In genomic region chr10:62772186-62772950, GRCh38 we compare ENCODE assay signal across 25 cellular contexts. TPM values are rescaled to one million over a fixed set of nuclear protein-coding genes. Genes with fewer than 3 reads are reported as not detected.
DNase-seq lines count a peak whose midpoint lies in the region; ATAC-seq and TF ChIP-seq lines count a peak whose summit lies in the region.
"Had no signal": no experiment of that assay in that cellular context is flagged by ENCODE, and none has a peak within 500 bp of the region (broad histone marks: within the 10 kb centered on the region; RNA-seq: fewer than 3 reads in every experiment).

No MANE protein-coding gene starts in this region.

- H3K56ac ChIP-seq in IMR-90 (ENCODE audit: extremely low read depth, insufficient read depth, low read length) = no peak overlapping the region

- H3K18ac ChIP-seq in IMR-90 (ENCODE audit: low read depth, low read length) = no peak overlapping the region
- no peak overlapping the region for H3K18ac ChIP-seq in neuronal stem cell (ENCODE audit: low read length)

- no peak overlapping the region for H4K5ac ChIP-seq in IMR-90 (ENCODE audit: low read depth, low read length)

- no peak overlapping the region for H2AK5ac ChIP-seq in IMR-90 (ENCODE audit: low read depth, low read length)
- no peak overlapping the region for H2AK5ac ChIP-seq in neuronal stem cell (ENCODE audit: low read depth, low read length)

- H3K36me3 ChIP-seq in IMR-90 (ENCODE audit: control insufficient read depth, insufficient read depth, low read length) (no peaks in the 10 kb centered on the region), neuronal stem cell (replicated peaks in 1 of 2; ENCODE audit: control insufficient read depth in 2 of 2, insufficient read depth in 2 of 2, low read length in 2 of 2) (no peaks in the 10 kb centered on the region)
- H3K36me3 ChIP-seq: brain microvascular endothelial cell, esophagus muscularis mucosa, neural progenitor cell, Peyer's patch, right lobe of liver had no signal

- peak overlapping the region; percentile 42 for H3K4me2 ChIP-seq in IMR-90 (ENCODE audit: low read depth, low read length)
- H3K4me2 ChIP-seq in neuronal stem cell (ENCODE audit: insufficient read depth, low read length, poor library complexity, severe bottlenecking) = no peak overlapping the region
- H3K4me2 ChIP-seq: hepatocyte, neural progenitor cell had no signal

- no peak for TF ChIP-seq POLR2A in IMR-90 (IDR thresholded peaks at IDR 0.05; ENCODE audit: low read depth, low read length)

- H2BK5ac ChIP-seq in IMR-90 (ENCODE audit: low read depth, low read length, poor library complexity, severe bottlenecking) = no peak overlapping the region
- H2BK5ac ChIP-seq in neuronal stem cell (ENCODE audit: low read length) = no peak overlapping the region

- no peak overlapping the region for H3K9ac ChIP-seq in IMR-90 (ENCODE audit: low read depth, low read length)
- no peak overlapping the region for H3K9ac ChIP-seq in neuronal stem cell (ENCODE audit: low read depth, low read length, poor library complexity)
- H3K9ac ChIP-seq: neural progenitor cell had no signal

- TF ChIP-seq RAD21 in IMR-90 (IDR thresholded peaks at IDR 0.05; ENCODE audit: low read length) = no peak

- no peak for TF ChIP-seq CTCF in IMR-90 (conservative IDR thresholded peaks at IDR 0.05; ENCODE audit: low read depth, low read length)

- H3K14ac ChIP-seq in IMR-90 (replicated peaks; ENCODE audit: low read depth, low read length) (no peak overlapping the region), neuronal stem cell (ENCODE audit: low read length) (no peak overlapping the region)

- H2BK120ac ChIP-seq in IMR-90 (ENCODE audit: low read depth, low read length) (no peak overlapping the region), neuronal stem cell (ENCODE audit: low read depth, low read length) (no peak overlapping the region)

- no peak overlapping the region for H4K91ac ChIP-seq in IMR-90 (ENCODE audit: insufficient read depth, low read depth, low read length)
- H4K91ac ChIP-seq in neuronal stem cell (ENCODE audit: low read depth, low read length, poor library complexity) = no peak overlapping the region

- in situ Hi-C loops in IMR-90 (cut with MboI; ENCODE audit: low sequenced_read_pairs) = no loop called here

- H3K9me1 ChIP-seq in IMR-90 (ENCODE audit: insufficient read depth, low read length) = peaks cover 2% of the 10 kb centered on the region; the same call in 1 of the 2 replicates

- H3K23ac ChIP-seq in IMR-90 (ENCODE audit: low read depth, low read length) = no peak overlapping the region
- H3K23ac ChIP-seq in neuronal stem cell (ENCODE audit: low read depth, low read length, poor library complexity) = no peak overlapping the region

- H2BK12ac ChIP-seq in neuronal stem cell (ENCODE audit: low read length) = no peak overlapping the region

- CTCF ChIA-PET in IMR-90 (lab: Yijun Ruan, JAX) = interaction anchor here (0.6 to 1.0 kb wide), 2 partner anchors 162 to 736 kb away, joined by 3 to 4 read pairs; no protein-coding TSS in a partner anchor

- ATAC-seq in IMR-90 (ENCODE audit: low read depth) = peak; percentile 81
- ATAC-seq: right lobe of liver had no signal

- POLR2A ChIA-PET in IMR-90 (lab: Charles Lee; ENCODE audit: unreplicated experiment) = interaction anchor here (0.7 kb wide), 1 partner anchor 191 kb away, joined by 3 read pairs; no protein-coding TSS in a partner anchor

- BruUV-seq in IMR-90 (replicated peaks; lab: Mats Ljungman, UMichigan) = no TSS peak

- H3K4me1 ChIP-seq in IMR-90 (ENCODE audit: control insufficient read depth, insufficient read depth, low read length) = peaks cover 3% of the 10 kb centered on the region
- peaks cover 1 to 24% of the 10 kb centered on the region in 2 donors for H3K4me1 ChIP-seq in neuronal stem cell (ENCODE audit: control insufficient read depth in 2 of 2, insufficient read depth in 1 of 2, low read depth in 1 of 2, low read length in 2 of 2)
- H3K4me1 ChIP-seq: Peyer's patch had no signal

- H4K20me1 ChIP-seq in IMR-90 (ENCODE audit: insufficient read depth, low read length) = no peaks in the 10 kb centered on the region

- DNase-seq in COLO829 (ENCODE audit: low spot score) (peak; percentile 76), IMR-90 (peak; percentile 17), fibroblast of peridontal ligament (ENCODE audit: extremely low read depth) (peak; percentile 16), neuronal stem cell (ENCODE audit: low spot score) (no peak), NCI-H2081 (lab: John Stamatoyannopoulos, UW) (no peak), GM19238 (ENCODE audit: insufficient read length, low spot score) (no peak)
- no peak for DNase-seq in activated CD4-positive, CD25-positive, alpha-beta regulatory T cell treated with anti-CD3 and anti-CD28 coated beads, Interleukin-2, amount 50 U/mL, for 72 hours
- DNase-seq in activated CD8-positive, alpha-beta memory T cell treated with anti-CD3 and anti-CD28 coated beads for 24 hours = no peak
- DNase-seq: activated CD4-positive, alpha-beta T cell treated with anti-CD3 and anti-CD28 coated beads, Interleukin-2, amount 50 U/mL, for 48 hours; activated T-cell treated with anti-CD3 and anti-CD28 coated beads, Interleukin-2, amount 50 U/mL, for 1 hour; brain microvascular endothelial cell; COR-L47; dorsolateral prefrontal cortex; EL; GOT3; islet precursor cell; KBM-7; mesendoderm; NCI-H1105; Peyer's patch; right lobe of liver; stimulated activated CD4-positive, alpha-beta T cell treated with anti-CD3 and anti-CD28 coated beads, Interleukin-2, amount 100 ng/mL, for 24 hours had no signal

- H3K27me3 ChIP-seq in IMR-90 (ENCODE audit: control insufficient read depth, insufficient read depth, low read length) (peaks cover 11% of the 10 kb centered on the region), neuronal stem cell (ENCODE audit: control insufficient read depth in 3 of 3, insufficient read depth in 3 of 3, low read depth in 1 of 3, low read length in 3 of 3) (no peaks in the 10 kb centered on the region)
- H3K27me3 ChIP-seq: brain microvascular endothelial cell, hepatocyte, neural progenitor cell, Peyer's patch, right lobe of liver had no signal

- H3K9me3 ChIP-seq in IMR-90 (ENCODE audit: control insufficient read depth, insufficient read depth, low read length) (no peaks in the 10 kb centered on the region), neuronal stem cell (replicated peaks in 1 of 2; ENCODE audit: control insufficient read depth in 2 of 2, insufficient read depth in 1 of 2, low read depth in 1 of 2, low read length in 2 of 2) (no peaks in the 10 kb centered on the region)
- H3K9me3 ChIP-seq: esophagus muscularis mucosa, Peyer's patch, right lobe of liver had no signal

- no peak overlapping the region for H2AFZ ChIP-seq in IMR-90 (replicated peaks; ENCODE audit: low read length, poor library complexity)
- peak overlapping the region; percentile 85 for H2AFZ ChIP-seq in neuronal stem cell (ENCODE audit: low read length)
- H2AFZ ChIP-seq: hepatocyte, neural progenitor cell had no signal

- H3K79me1 ChIP-seq in IMR-90 (ENCODE audit: low read depth in 1 of 2, low read length in 2 of 2) (no peaks in the 10 kb centered on the region), neuronal stem cell (ENCODE audit: low read depth, low read length) (no peaks in the 10 kb centered on the region)

- no peak overlapping the region for H2BK15ac ChIP-seq in IMR-90 (ENCODE audit: low read depth, low read length)
- no peak overlapping the region for H2BK15ac ChIP-seq in neuronal stem cell (ENCODE audit: low read length)

- intact Hi-C loops in IMR-90 (cut with micrococcal nuclease) = no loop called here

- dilution Hi-C loops in IMR-90 (cut with HindIII; ENCODE audit: low sequenced_read_pairs, unreplicated experiment) = no loop called here

- H2AK9ac ChIP-seq in IMR-90 (replicated peaks; ENCODE audit: low read depth, low read length, poor library complexity) = no peak overlapping the region

- no peak overlapping the region for H2BK20ac ChIP-seq in IMR-90 (ENCODE audit: low read depth, low read length)

- no peak overlapping the region for H3K27ac ChIP-seq in IMR-90 (ENCODE audit: insufficient read depth, low read length)
- H3K27ac ChIP-seq in neuronal stem cell (replicated peaks; ENCODE audit: low read length) = no peak overlapping the region
- H3K27ac ChIP-seq: brain microvascular endothelial cell, dorsolateral prefrontal cortex, esophagus muscularis mucosa, hepatocyte, neural progenitor cell, Peyer's patch, right lobe of liver had no signal

- H3K4me3 ChIP-seq in IMR-90 (ENCODE audit: insufficient read depth, low read depth, low read length) (no peak overlapping the region), neuronal stem cell (ENCODE audit: low read length in 2 of 2) (no peak overlapping the region)
- H3K4me3 ChIP-seq: esophagus muscularis mucosa, hepatocyte, neural progenitor cell, Peyer's patch, right lobe of liver had no signal

- H4K8ac ChIP-seq in IMR-90 (ENCODE audit: low read depth in 2 of 2, low read length in 2 of 2) (no peak overlapping the region), neuronal stem cell (ENCODE audit: low read depth, low read length) (no peak overlapping the region)

- H3K4ac ChIP-seq in IMR-90 (ENCODE audit: low read depth, low read length) (no peak overlapping the region), neuronal stem cell (ENCODE audit: low read length) (no peak overlapping the region)

- 0% methylated on average over 1 of the region's 7 CpGs; no CpG with 5 or more reads in 1 of the 2 experiments for WGBS in IMR-90 (ENCODE audit: extremely low coverage in 2 of 2, insufficient read length in 1 of 2), 2 experiments
- no CpG with 5 or more reads among the region's 7 CpGs for WGBS in neuronal stem cell (ENCODE audit: extremely low coverage in 2 of 2, insufficient read length in 2 of 2, insufficient replicate concordance in 1 of 2), 2 donors

RNA-seq across cellular contexts. Expression of gene ADO, which starts 32.2 kb away (rescaled TPM):
- total RNA-seq in IMR-90 (2012; rRNA removed) = 8.1 and 11.4 TPM in 2 replicates
- polyA plus RNA-seq in IMR-90 (2012; rRNA removed) = 7.7 and 8.0 TPM in 2 replicates
- 3.7 and 7.4 TPM in 2 replicates for polyA plus RNA-seq in IMR-90 (2012; cell fraction: cytosol; rRNA removed)
- 2.4 and 3.5 TPM in 2 replicates for polyA plus RNA-seq in IMR-90 (2012; cell fraction: nucleus; rRNA removed; ENCODE audit: low replicate concordance)
- polyA plus RNA-seq in neuronal stem cell (2013, experiment 1 of 2) = 20.4 TPM
- polyA plus RNA-seq in neuronal stem cell (2013, experiment 2 of 2) = 21.1 TPM

RNA-seq across cellular contexts. Expression of gene EGR2, which starts 43.8 kb away (rescaled TPM):
- 0.36 and 0.56 TPM in 2 replicates for total RNA-seq in IMR-90 (2012; rRNA removed)
- 1.2 TPM in 2 replicates for polyA plus RNA-seq in IMR-90 (2012; rRNA removed)
- 0.47 and 1.5 TPM in 2 replicates for polyA plus RNA-seq in IMR-90 (2012; cell fraction: cytosol; rRNA removed)
- 4.2 and 4.6 TPM in 2 replicates for polyA plus RNA-seq in IMR-90 (2012; cell fraction: nucleus; rRNA removed; ENCODE audit: low replicate concordance)
- 0.86 TPM for polyA plus RNA-seq in neuronal stem cell (2013, experiment 1 of 2)
- polyA plus RNA-seq in neuronal stem cell (2013, experiment 2 of 2) = 0.73 TPM

Comparison
In these comparisons a context has a peak if more than half of its experiments do, and no peak if none do; other contexts are left out.
1. DNase-seq: peak in COLO829 (single experiment), IMR-90 (single experiment) and fibroblast of peridontal ligament (single experiment); none in neuronal stem cell (single experiment), activated CD4-positive, CD25-positive, alpha-beta regulatory T cell treated with anti-CD3 and anti-CD28 coated beads, Interleukin-2, amount 50 U/mL, for 72 hours (single experiment), NCI-H2081 (0 of 2), GM19238 (single experiment) and activated CD8-positive, alpha-beta memory T cell treated with anti-CD3 and anti-CD28 coated beads for 24 hours (single experiment).